In genomic region chr19:58499021-58499927, GRCh38 we compare ENCODE assay signal across 1 cellular context.
A peak's percentile ranks its signal among the peaks of the same experiment; 100 is the strongest.
TF ChIP-seq lines count a peak whose summit lies in the region.

No MANE protein-coding gene starts in this region.

TF ChIP-seq in K562, 482 proteins besides CTCF, POLR2A, EP300 and RAD21 (continued from another document and continues in another):
- TF ChIP-seq E2F8 (IDR thresholded peaks at IDR 0.05; ENCODE audit: low read depth, partially characterized antibody) (peak; percentile 92), PYGO2 (tag; IDR thresholded peaks at IDR 0.05) (no peak), ARID3B (CRISPR knock-in tag; IDR thresholded peaks at IDR 0.05; ENCODE audit: borderline replicate concordance) (no peak), TCF7 (IDR thresholded peaks at IDR 0.05; ENCODE audit: borderline replicate concordance) (peak; percentile 83; the same call in 1 of the 2 replicates), SP1 (CRISPR knock-in tag; IDR thresholded peaks at IDR 0.05) (peak; percentile 95), THAP7 (CRISPR knock-in tag; IDR thresholded peaks at IDR 0.05) (peak; percentile 95), DEAF1 (CRISPR knock-in tag; IDR thresholded peaks at IDR 0.05) (no peak), ZNF174 (CRISPR knock-in tag; IDR thresholded peaks at IDR 0.05) (no peak), SFPQ (IDR thresholded peaks at IDR 0.05; ENCODE audit: low read depth, low read length) (no peak), ZC3H4 (CRISPR knock-in tag; IDR thresholded peaks at IDR 0.05; ENCODE audit: borderline replicate concordance) (no peak), NFXL1 (CRISPR knock-in tag; IDR thresholded peaks at IDR 0.05) (no peak), EZH2 (IDR thresholded peaks at IDR 0.05; ENCODE audit: borderline replicate concordance, low read depth, low read length) (no peak), FOXJ3 (CRISPR knock-in tag; IDR thresholded peaks at IDR 0.05) (no peak), RBFOX2 (IDR thresholded peaks at IDR 0.05; ENCODE audit: low read depth, low read length) (peak; percentile 88), RCOR1 (IDR thresholded peaks at IDR 0.05; ENCODE audit: borderline replicate concordance in 1 of 2, low read depth in 2 of 2, low read length in 2 of 2) (no peak; a peak in 1 of 4 replicates), CEBPG (CRISPR knock-in tag; IDR thresholded peaks at IDR 0.05) (peak; percentile 70), CEBPG (tag; conservative IDR thresholded peaks at IDR 0.05 in 1 of 2, IDR thresholded peaks at IDR 0.05 in 1 of 2) (no peak), FOXA1 (IDR thresholded peaks at IDR 0.05; ENCODE audit: borderline replicate concordance) (no peak), CHD2 (IDR thresholded peaks at IDR 0.05; ENCODE audit: low read depth, low read length) (peak; percentile 32; the same call in 1 of the 2 replicates), HES1 (IDR thresholded peaks at IDR 0.05; ENCODE audit: low read depth) (no peak), ZFP1 (CRISPR knock-in tag; IDR thresholded peaks at IDR 0.05) (peak; percentile 44; the same call in 1 of the 2 replicates), ZNF518B (CRISPR knock-in tag; IDR thresholded peaks at IDR 0.05) (no peak), GTF3C2 (IDR thresholded peaks at IDR 0.05; ENCODE audit: borderline replicate concordance, extremely low read depth, insufficient read length) (no peak), MLX (CRISPR knock-in tag; conservative IDR thresholded peaks at IDR 0.05) (no peak), HDGF (IDR thresholded peaks at IDR 0.05) (peak; percentile 26; the same call in 1 of the 2 replicates), NCOA4 (IDR thresholded peaks at IDR 0.05; ENCODE audit: partially characterized antibody) (peak; percentile 67), MAX (CRISPR knock-in tag; IDR thresholded peaks at IDR 0.05) (peak; percentile 85), SP2 (IDR thresholded peaks at IDR 0.05; ENCODE audit: extremely low read depth, low read depth, low read length, poor library complexity, severe bottlenecking) (peak; percentile 27), FOXP1 (CRISPR knock-in tag; IDR thresholded peaks at IDR 0.05) (peak; percentile 60; the same call in 1 of the 2 replicates), FOXM1 (IDR thresholded peaks at IDR 0.05; ENCODE audit: low read depth) (no peak), FOXM1 (CRISPR knock-in tag; IDR thresholded peaks at IDR 0.05; ENCODE audit: low read depth) (no peak; the same call in 1 of the 2 replicates), NR4A1 (CRISPR knock-in tag; IDR thresholded peaks at IDR 0.05) (0 out of 2 replicates have a peak, but pooled peaks have one; percentile 75), NR4A1 (tag; IDR thresholded peaks at IDR 0.05) (peak; percentile 76), MLLT1 (IDR thresholded peaks at IDR 0.05) (no peak)
